ENCODE assay signal across 1 cellular context in genomic region chr11:10302744-10303557, GRCh38.
TF ChIP-seq lines count a peak whose summit lies in the region.

No MANE protein-coding gene starts in this region.

TF ChIP-seq in A549, 52 proteins besides CTCF, POLR2A, EP300 and RAD21 (continued from another document):
- TF ChIP-seq REST (IDR thresholded peaks at IDR 0.05) (no peak), TP53 (CRISPR knock-in tag; IDR thresholded peaks at IDR 0.05) (no peak), USF2 (IDR thresholded peaks at IDR 0.05) (0 out of 2 replicates have a peak, but pooled peaks have one; percentile 2), ZNF302 (CRISPR knock-in tag; IDR thresholded peaks at IDR 0.05) (no peak), E2F6 (IDR thresholded peaks at IDR 0.05; ENCODE audit: borderline replicate concordance, low read depth) (peak; percentile 57; the same call in 1 of the 2 replicates)
